Comparison of ENCODE assay signal across 1 cellular context in the genomic region with DNA sequence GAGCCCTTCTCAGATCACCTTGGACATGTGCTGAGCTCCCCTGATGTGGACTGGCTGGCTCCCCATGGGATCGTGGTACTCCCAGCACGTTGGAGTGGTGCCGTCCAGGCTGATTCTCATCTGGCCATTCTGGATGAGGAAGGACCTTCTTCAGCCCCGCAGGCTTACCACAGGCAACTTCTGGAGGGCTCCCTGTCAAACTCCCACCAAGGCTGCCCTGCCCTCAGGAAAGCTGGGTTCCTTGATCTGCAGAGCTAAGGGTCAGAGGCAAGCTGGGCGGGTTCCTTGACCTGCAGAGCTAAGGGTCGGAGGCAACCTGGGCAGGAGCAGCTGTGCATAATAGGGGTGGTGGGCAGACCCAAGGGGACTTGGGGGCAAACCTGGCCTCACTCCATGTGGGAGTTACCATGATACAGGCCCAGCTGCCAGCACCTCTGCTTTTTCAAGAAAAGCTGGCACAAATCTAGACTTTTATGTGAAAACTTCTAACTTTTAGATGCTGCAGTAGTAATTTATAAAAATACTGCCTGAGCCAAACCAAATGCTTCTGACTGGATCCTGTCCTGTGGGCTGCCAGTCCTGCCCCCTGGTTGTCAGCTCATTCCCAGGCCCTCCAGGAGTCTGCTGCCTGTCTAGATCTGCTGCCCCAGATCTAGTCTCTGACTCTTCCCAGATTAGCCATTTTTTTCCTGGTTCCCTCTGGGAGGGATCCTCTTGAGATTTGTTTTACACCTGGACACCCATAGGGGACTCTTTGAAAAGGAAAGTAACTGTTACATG.
TF ChIP-seq lines count a peak whose summit lies in the region.

No MANE protein-coding gene starts in this region.

TF ChIP-seq in endothelial cell of umbilical vein, 7 proteins besides CTCF, POLR2A, EP300 and RAD21:
- TF ChIP-seq, protein P1, sequence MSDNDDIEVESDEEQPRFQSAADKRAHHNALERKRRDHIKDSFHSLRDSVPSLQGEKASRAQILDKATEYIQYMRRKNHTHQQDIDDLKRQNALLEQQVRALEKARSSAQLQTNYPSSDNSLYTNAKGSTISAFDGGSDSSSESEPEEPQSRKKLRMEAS (IDR thresholded peaks at IDR 0.05; ENCODE audit: insufficient read depth, insufficient read length), result no peak
- TF ChIP-seq POLR2AphosphoS5 (IDR thresholded peaks at IDR 0.05; ENCODE audit: insufficient read depth, low read depth, low read length), result no peak
- no peak for TF ChIP-seq GATA2 (IDR thresholded peaks at IDR 0.05; ENCODE audit: insufficient read depth, insufficient read length, low read depth, low read length)
- no peak for TF ChIP-seq EZH2 (IDR thresholded peaks at IDR 0.05; ENCODE audit: borderline replicate concordance, low read depth, low read length, severe bottlenecking)
- no peak for TF ChIP-seq FOS (IDR thresholded peaks at IDR 0.05; ENCODE audit: borderline replicate concordance, insufficient read depth, low read length)
- no peak for TF ChIP-seq MYC (IDR thresholded peaks at IDR 0.05; ENCODE audit: low read depth, low read length)
